ENCODE assay signal across 9 cellular contexts in genomic region chr2:96034792-96035191, GRCh38. TPM values are rescaled to one million over a fixed set of nuclear protein-coding genes. Genes with fewer than 3 reads are reported as not detected.
A peak's percentile ranks its signal among the peaks of the same experiment; 100 is the strongest.
DNase-seq lines count a peak whose midpoint lies in the region; ATAC-seq, FAIRE-seq and TF ChIP-seq lines count a peak whose summit lies in the region.
"Not testable (repeated sequence)": the region's sequence is repeated elsewhere in the genome, so short reads cannot be mapped to it uniquely, and the experiment has no call there.
"Had no signal": no experiment of that assay in that cellular context is flagged by ENCODE, and none has a peak within 500 bp of the region (broad histone marks: within the 10 kb centered on the region; RNA-seq: fewer than 3 reads in every experiment).

GPAT2 (minus strand) TSS chr2:96034916; CDS start chr2:96032359, 2,557 bp downstream.

- not testable (repeated sequence) for H3K36me3 Mint-ChIP-seq in activated CD8-positive, alpha-beta memory T cell treated with anti-CD3 and anti-CD28 coated beads, Interleukin-2, amount 10 ng/mL, durations not matched to agents 7 days and 5 days; naive thymus-derived CD4-positive, alpha-beta T cell

- DNase-seq in activated CD8-positive, alpha-beta memory T cell treated with anti-CD3 and anti-CD28 coated beads, Interleukin-2, amount 10 ng/mL, durations not matched to agents 7 days and 5 days; K562 (ENCODE audit: extremely low read depth in 1 of 4, low spot score in 3 of 4); left cardiac atrium; naive thymus-derived CD4-positive, alpha-beta T cell; stimulated activated naive CD8-positive, alpha-beta T cell treated with anti-CD3 and anti-CD28 coated beads, Interleukin-15, Interleukin-2, amounts not matched to agents 100 U/mL and 50 U/mL, for 24 hours: not testable (repeated sequence)

- not testable (repeated sequence) for H3K9me3 Mint-ChIP-seq in activated CD8-positive, alpha-beta memory T cell treated with anti-CD3 and anti-CD28 coated beads, Interleukin-2, amount 10 ng/mL, durations not matched to agents 7 days and 5 days (ENCODE audit: low read depth); naive thymus-derived CD4-positive, alpha-beta T cell

- H3K79me2 ChIP-seq in K562 (ENCODE audit: control insufficient read depth, insufficient read depth, low read length), result not testable (repeated sequence)

- intact Hi-C loops in T-helper 2 cell treated with Interferon-gamma antibody and Interleukin-4, amounts not matched to agents 100 ng/mL and 5 ng/mL, for 36 hours (cut with micrococcal nuclease); K562 (cut with micrococcal nuclease); left cardiac atrium (cut with DNase I); naive thymus-derived CD4-positive, alpha-beta T cell (cut with micrococcal nuclease): not testable (repeated sequence)

- CTCF ChIA-PET in activated CD8-positive, alpha-beta memory T cell treated with anti-CD3 and anti-CD28 coated beads, Interleukin-2, amount 10 ng/mL, durations not matched to agents 7 days and 5 days (lab: Charles Lee); K562 (lab: Yijun Ruan, JAX; ENCODE audit: low intra/inter-chr PET ratio); naive thymus-derived CD4-positive, alpha-beta T cell (lab: Charles Lee): not testable (repeated sequence)

- H3K4me2 ChIP-seq in K562 (ENCODE audit: insufficient read depth, low read length), result not testable (repeated sequence)

- TF ChIP-seq POLR2A in K562 (conservative IDR thresholded peaks at IDR 0.05), result not testable (repeated sequence)

- not testable (repeated sequence) for FAIRE-seq in K562 (lab: Jason Lieb, UNC)

- POLR2A ChIA-PET in K562 (lab: Yijun Ruan, JAX); naive thymus-derived CD4-positive, alpha-beta T cell (lab: Charles Lee): not testable (repeated sequence)

- not testable (repeated sequence) for H2AFZ ChIP-seq in K562 (ENCODE audit: low read depth, low read length)

- in situ Hi-C loops in K562 (cut with MboI), result loop anchor here (10.0 kb wide), 1 partner anchor 640 kb away; no protein-coding TSS in a partner anchor

- not testable (repeated sequence) for H3K4me1 Mint-ChIP-seq in activated CD8-positive, alpha-beta memory T cell treated with anti-CD3 and anti-CD28 coated beads, Interleukin-2, amount 10 ng/mL, durations not matched to agents 7 days and 5 days; naive thymus-derived CD4-positive, alpha-beta T cell

- not testable (repeated sequence) for H3K4me1 ChIP-seq in K562 (replicated peaks in 1 of 2; ENCODE audit: control insufficient read depth in 2 of 2, insufficient read depth in 2 of 2, low read length in 2 of 2); naive thymus-derived CD4-positive, alpha-beta T cell (ENCODE audit: control insufficient read depth in 2 of 2, insufficient read depth in 2 of 2, low read length in 2 of 2)

- not testable (repeated sequence) for H3K27ac ChIP-seq in K562 (ENCODE audit: extremely low read depth, low read depth, low read length); naive thymus-derived CD4-positive, alpha-beta T cell (ENCODE audit: low read depth, low read length)

- TF ChIP-seq CTCF in K562 (IDR thresholded peaks at IDR 0.05 in 2 of 3, conservative IDR thresholded peaks at IDR 0.05 in 1 of 3; ENCODE audit: insufficient read depth in 2 of 3, low read depth in 1 of 3, low read length in 3 of 3), result not testable (repeated sequence)

- not testable (repeated sequence) for H3K36me3 ChIP-seq in K562 (ENCODE audit: control insufficient read depth, insufficient read depth, low read length); naive thymus-derived CD4-positive, alpha-beta T cell (ENCODE audit: control insufficient read depth in 2 of 3, insufficient read depth in 3 of 3, low read length in 3 of 3)

- H4K20me1 ChIP-seq in K562 (replicated peaks; ENCODE audit: control insufficient read depth, insufficient read depth, low read length), result not testable (repeated sequence)

- not testable (repeated sequence) for H3K9ac ChIP-seq in K562 (ENCODE audit: insufficient read depth in 1 of 2, low read depth in 2 of 2, low read length in 2 of 2)

- not testable (repeated sequence) for H3K27ac Mint-ChIP-seq in activated CD8-positive, alpha-beta memory T cell treated with anti-CD3 and anti-CD28 coated beads, Interleukin-2, amount 10 ng/mL, durations not matched to agents 7 days and 5 days; naive thymus-derived CD4-positive, alpha-beta T cell

- not testable (repeated sequence) for H3K4me3 Mint-ChIP-seq in activated CD8-positive, alpha-beta memory T cell treated with anti-CD3 and anti-CD28 coated beads, Interleukin-2, amount 10 ng/mL, durations not matched to agents 7 days and 5 days; naive thymus-derived CD4-positive, alpha-beta T cell

- ATAC-seq in GM19438 (IDR thresholded peaks at IDR 0.05; ENCODE audit: low read depth, unreplicated experiment), result peak; percentile 59
- ATAC-seq in activated CD8-positive, alpha-beta memory T cell treated with anti-CD3 and anti-CD28 coated beads, Interleukin-2, amount 10 ng/mL, durations not matched to agents 7 days and 5 days, result peak; percentile 85
- ATAC-seq in K562, result peak; percentile 32
- ATAC-seq in left cardiac atrium, result peak; percentile 25 to 60
- ATAC-seq in naive thymus-derived CD4-positive, alpha-beta T cell, result peak; percentile 21
- peak; percentile 33 for ATAC-seq in stimulated activated naive CD8-positive, alpha-beta T cell treated with anti-CD3 and anti-CD28 coated beads, Interleukin-15, Interleukin-2, amounts not matched to agents 100 U/mL and 50 U/mL, for 24 hours

- H3K27me3 ChIP-seq in K562 (ENCODE audit: control insufficient read depth in 2 of 2, insufficient read depth in 2 of 2, low read length in 2 of 2); naive thymus-derived CD4-positive, alpha-beta T cell (ENCODE audit: control insufficient read depth in 2 of 2, insufficient read depth in 2 of 2, low read length in 2 of 2): not testable (repeated sequence)

- not testable (repeated sequence) for H3K9me1 ChIP-seq in K562 (ENCODE audit: control insufficient read depth, insufficient read depth, low read length)

- not testable (repeated sequence) for H3K4me3 ChIP-seq in K562; naive thymus-derived CD4-positive, alpha-beta T cell (ENCODE audit: low read length)

- no CpG with 5 or more reads among the region's 34 CpGs for WGBS in K562 (ENCODE audit: insufficient coverage, low coverage, missing lambda C conversion rate)

- not testable (repeated sequence) for H3K9me3 ChIP-seq in K562 (replicated peaks; ENCODE audit: control insufficient read depth, insufficient read depth, low read depth, low read length); naive thymus-derived CD4-positive, alpha-beta T cell (ENCODE audit: control insufficient read depth in 2 of 3, low read length in 3 of 3)

- not testable (repeated sequence) for BruUV-seq in K562 (replicated peaks; lab: Mats Ljungman, UMichigan)

- TF ChIP-seq RAD21 in K562 (CRISPR knock-in tag; conservative IDR thresholded peaks at IDR 0.05 in 1 of 2, IDR thresholded peaks at IDR 0.05 in 1 of 2), result not testable (repeated sequence)

- not testable (repeated sequence) for TF ChIP-seq EP300 in K562 (IDR thresholded peaks at IDR 0.05; ENCODE audit: low read length)

- H3K27me3 Mint-ChIP-seq in activated CD8-positive, alpha-beta memory T cell treated with anti-CD3 and anti-CD28 coated beads, Interleukin-2, amount 10 ng/mL, durations not matched to agents 7 days and 5 days; naive thymus-derived CD4-positive, alpha-beta T cell: not testable (repeated sequence)

RNA-seq across cellular contexts. Expression of gene GPAT2, which starts in this region (rescaled TPM):
- total RNA-seq in T-helper 2 cell treated with Interferon-gamma antibody and Interleukin-4, amounts not matched to agents 100 ng/mL and 5 ng/mL, for 36 hours, result 12.9 and 13.0 TPM in 2 replicates
- total RNA-seq in activated CD8-positive, alpha-beta memory T cell treated with anti-CD3 and anti-CD28 coated beads, Interleukin-2, amount 10 ng/mL, durations not matched to agents 7 days and 5 days, result 10 to 100 TPM; 19.6 to 26.7 TPM
- total RNA-seq in K562 (2011; cell fraction: chromatin; rRNA removed; ENCODE audit: low replicate concordance), result 0.12 TPM in 2 replicates
- under 0.01 and 0.39 TPM in 2 replicates for total RNA-seq in K562 (2011; cell fraction: nucleolus; rRNA removed)
- total RNA-seq in K562 (2011; cell fraction: nucleoplasm; rRNA removed), result not detected in 2 replicates
- total RNA-seq in K562 (2014; rRNA removed) (0.14 and 0.33 TPM in 2 replicates), K562 (2014; rRNA removed; fragmentation: Illumina TruSeq; extraction: Trizol) (not detected in 2 replicates), K562 (2015; rRNA removed; fragmentation: Illumina TruSeq; extraction: Trizol) (0.11 and 0.38 TPM in 2 replicates), K562 (2021) (0.33 and 0.94 TPM in 2 replicates), left cardiac atrium (1 to 10 TPM; 6.8 to 8.3 TPM)
- polyA plus RNA-seq in K562 (2011; rRNA removed) (not detected in 2 replicates), K562 (2014; fragmentation: Illumina TruSeq; extraction: Trizol) (0.30 TPM in 2 replicates), K562 (2014; fragmentation: Nextera tagmentation; extraction: Ambion mirVana) (under 1 TPM in 1 of 2 experiments, not detected in 1; 0.01 TPM), K562 (2014; rRNA removed) (0.42 and 1.2 TPM in 2 replicates)
- polyA plus RNA-seq in K562 (2011; cell fraction: cytosol; rRNA removed), result 0.03 and 0.25 TPM in 2 replicates
- polyA plus RNA-seq in K562 (2011; cell fraction: nucleus; rRNA removed), result 0.34 and 0.55 TPM in 2 replicates
- 0.33 and 1.1 TPM in 2 replicates for polyA plus RNA-seq in K562 (2012)
- not detected in 2 replicates for polyA minus RNA-seq in K562 (2011; rRNA and poly(A)+ RNA removed)
- not detected in 2 replicates for polyA minus RNA-seq in K562 (2011; cell fraction: cytosol; rRNA and poly(A)+ RNA removed)
- polyA minus RNA-seq in K562 (2011; cell fraction: nucleus; rRNA and poly(A)+ RNA removed), result 0.11 and 0.94 TPM in 2 replicates
- 10 to 100 TPM in 1 of 5 experiments, 1 to 10 TPM in 4; 1.7 to 11.3 (median 3.7) TPM for total RNA-seq in naive thymus-derived CD4-positive, alpha-beta T cell
- polyA plus RNA-seq in naive thymus-derived CD4-positive, alpha-beta T cell, result 1 to 10 TPM in 1 of 2 donors, under 1 TPM in 1; 0.34 to 4.6 TPM
- total RNA-seq: A673, GM12878 had no signal

Comparison
In these comparisons a context has a peak if more than half of its experiments do, and no peak if none do; other contexts are left out.
1. ATAC-seq: peak in every context shown above with its lines; median percentile 85 in activated CD8-positive, alpha-beta memory T cell treated with anti-CD3 and anti-CD28 coated beads, Interleukin-2, amount 10 ng/mL, durations not matched to agents 7 days and 5 days; 59 in GM19438; 42 in left cardiac atrium; 33 in stimulated activated naive CD8-positive, alpha-beta T cell treated with anti-CD3 and anti-CD28 coated beads, Interleukin-15, Interleukin-2, amounts not matched to agents 100 U/mL and 50 U/mL, for 24 hours; 32 in K562; 21 in naive thymus-derived CD4-positive, alpha-beta T cell.